15 cellular contexts compared by ENCODE assay signal in the genomic region with DNA sequence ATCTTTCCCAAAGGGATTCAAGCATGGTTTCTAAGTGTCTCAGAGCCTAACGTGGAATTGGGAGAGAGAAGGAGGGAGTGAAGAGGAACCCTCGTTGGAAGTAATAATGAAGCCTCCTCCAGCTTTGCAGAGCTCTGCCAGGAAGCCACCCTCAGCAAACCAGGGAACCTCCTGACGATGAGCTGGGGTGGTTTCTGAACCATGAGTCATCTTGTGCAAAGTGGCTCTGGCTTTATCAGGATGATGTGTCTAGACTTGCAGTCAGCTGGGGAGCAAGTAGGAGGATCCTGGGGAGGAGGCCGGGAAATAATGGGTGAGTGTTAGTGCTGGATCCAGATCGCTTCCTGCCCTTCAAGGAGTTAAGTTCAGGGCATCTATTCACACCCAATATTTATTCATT.
"Had no signal": no experiment of that assay in that cellular context is flagged by ENCODE, and none has a peak within 500 bp of the region (broad histone marks: within the 10 kb centered on the region; RNA-seq: fewer than 3 reads in every experiment).

No MANE protein-coding gene starts in this region.

- FAIRE-seq: TTC549 had no signal

- H3K36me3 ChIP-seq: adrenal gland, left lung, ovary, vagina had no signal

- DNase-seq: activated CD4-positive, alpha-beta T cell treated with anti-CD3 and anti-CD28 coated beads, Interleukin-2, amount 50 U/mL, for 1 hour; activated CD4-positive, CD25-positive, alpha-beta regulatory T cell; activated naive CD4-positive, alpha-beta T cell treated with anti-CD3 and anti-CD28 coated beads, Interleukin-2, amount 50 U/mL, for 16 hours; adrenal gland; body of pancreas; erythroblast; immature natural killer cell; left lung; nephron progenitor cell; ovary; stimulated activated CD4-positive, alpha-beta T cell treated with anti-CD3 and anti-CD28 coated beads, Interleukin-4, amount 100 ng/mL, for 4 hours; stimulated activated naive CD8-positive, alpha-beta T cell treated with anti-CD3 and anti-CD28 coated beads, Interleukin-15, amount 100 ng/mL, for 72 hours; T-helper 17 cell had no signal

- H3K4me3 ChIP-seq: adrenal gland, body of pancreas, left lung, ovary, vagina had no signal

- H3K27me3 ChIP-seq: adrenal gland, body of pancreas, left lung, ovary, vagina had no signal
